Comparison of ENCODE assay signal across 21 cellular contexts in the genomic region with DNA sequence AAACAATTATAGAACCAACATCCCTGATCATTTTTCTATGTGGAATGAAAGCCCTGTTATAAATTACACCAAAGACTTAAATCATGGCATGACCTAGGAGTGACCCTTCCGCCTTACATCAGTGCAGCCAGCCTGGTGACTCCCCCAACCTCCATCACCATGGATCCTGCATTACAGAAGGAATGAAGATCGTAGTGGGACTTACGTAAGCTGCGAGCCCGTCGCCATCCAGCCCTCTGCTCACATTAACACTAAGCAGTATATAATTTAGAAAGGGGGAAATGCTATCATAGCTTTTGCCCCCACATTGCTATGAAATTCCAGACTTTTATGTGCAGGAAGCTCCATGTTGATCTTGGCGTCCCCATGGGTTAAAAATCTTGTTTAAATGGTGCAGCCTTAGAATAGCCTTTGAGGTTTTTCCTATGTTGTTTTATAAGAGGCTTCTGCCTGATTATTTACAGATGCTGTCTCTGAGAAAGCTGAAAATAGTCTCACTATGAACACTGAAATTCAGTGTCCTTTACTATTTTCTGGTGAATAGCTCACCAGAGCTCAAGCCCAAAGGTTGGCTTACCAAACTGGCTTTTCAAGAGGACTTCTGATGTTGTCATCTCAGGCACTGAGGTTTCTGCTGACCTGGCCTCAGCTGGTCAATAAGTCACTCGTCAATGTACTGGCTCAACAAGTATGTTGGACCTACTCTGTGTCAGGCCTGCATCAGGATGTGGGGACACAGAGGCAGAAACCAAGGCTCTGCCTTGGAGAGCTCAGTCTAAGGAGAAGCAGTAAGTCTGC.
DNase-seq lines count a peak whose midpoint lies in the region; ATAC-seq and TF ChIP-seq lines count a peak whose summit lies in the region.
"Had no signal": no experiment of that assay in that cellular context is flagged by ENCODE, and none has a peak within 500 bp of the region (broad histone marks: within the 10 kb centered on the region; RNA-seq: fewer than 3 reads in every experiment).

No MANE protein-coding gene starts in this region.

- CTCF ChIA-PET in activated CD8-positive, alpha-beta T cell treated with anti-CD3 and anti-CD28 coated beads, Interleukin-2, amount 10 ng/mL, durations not matched to agents 7 days and 5 days (lab: Charles Lee): no interaction called here

- peaks cover 7% of the 10 kb centered on the region for H3K27me3 Mint-ChIP-seq in activated CD8-positive, alpha-beta T cell treated with anti-CD3 and anti-CD28 coated beads, Interleukin-2, amount 10 ng/mL, durations not matched to agents 7 days and 5 days (ENCODE audit: low read depth)

- 85 to 86% methylated on average over 8 of the region's 8 CpGs for WGBS in esophagus, 2 donors
- WGBS in aorta, 2 donors: 53 to 64% methylated on average over 8 of the region's 8 CpGs

- no peaks in the 10 kb centered on the region for H3K27me3 ChIP-seq in SJSA1 (replicated peaks)
- no peaks in the 10 kb centered on the region for H3K27me3 ChIP-seq in esophagus (ENCODE audit: control insufficient read depth in 1 of 2, insufficient read depth in 2 of 2, low read length in 2 of 2)
- H3K27me3 ChIP-seq in aorta (ENCODE audit: control insufficient read depth in 1 of 2, insufficient read depth in 2 of 2, low read length in 1 of 2): no peaks in the 10 kb centered on the region
- H3K27me3 ChIP-seq: gastrocnemius medialis, neutrophil, right lobe of liver, tibial artery had no signal

- H3K4me3 ChIP-seq in SJSA1: no peak overlapping the region
- no peak overlapping the region for H3K4me3 ChIP-seq in esophagus (ENCODE audit: low read depth in 1 of 2, low read length in 2 of 2)
- no peak overlapping the region for H3K4me3 ChIP-seq in aorta (ENCODE audit: low read length in 2 of 2)
- H3K4me3 ChIP-seq: gastrocnemius medialis, HAP-1, right lobe of liver, tibial artery had no signal

- H3K36me3 Mint-ChIP-seq in activated CD8-positive, alpha-beta T cell treated with anti-CD3 and anti-CD28 coated beads, Interleukin-2, amount 10 ng/mL, durations not matched to agents 7 days and 5 days (ENCODE audit: low read depth): no peaks in the 10 kb centered on the region

- peaks cover 73% of the 10 kb centered on the region for H3K4me1 ChIP-seq in SJSA1 (replicated peaks)
- H3K4me1 ChIP-seq in esophagus (ENCODE audit: control insufficient read depth in 2 of 2, insufficient read depth in 2 of 2, low read length in 1 of 2): peaks cover 2% of the 10 kb centered on the region in 2 donors
- no peaks in the 10 kb centered on the region for H3K4me1 ChIP-seq in aorta (ENCODE audit: control insufficient read depth in 1 of 2, insufficient read depth in 2 of 2, low read length in 2 of 2)
- H3K4me1 ChIP-seq: gastrocnemius medialis, HAP-1, right lobe of liver had no signal

- peak overlapping the region; percentile 83 for H3K27ac ChIP-seq in SJSA1
- peak overlapping the region; percentile 36 to 71 for H3K27ac ChIP-seq in esophagus (ENCODE audit: low read depth in 2 of 2, low read length in 1 of 2)
- H3K27ac ChIP-seq in aorta (ENCODE audit: low read depth in 1 of 2, low read length in 2 of 2): no peak overlapping the region
- H3K27ac ChIP-seq: gastrocnemius medialis, neutrophil, right lobe of liver, tibial artery had no signal

- no peaks in the 10 kb centered on the region for H3K9me3 ChIP-seq in SJSA1 (replicated peaks)
- no peaks in the 10 kb centered on the region for H3K9me3 ChIP-seq in esophagus (ENCODE audit: control insufficient read depth in 2 of 2, insufficient read depth in 1 of 2, low read depth in 1 of 2, low read length in 1 of 2)
- H3K9me3 ChIP-seq in aorta (ENCODE audit: control insufficient read depth, low read length): no peaks in the 10 kb centered on the region
- H3K9me3 ChIP-seq: gastrocnemius medialis, HAP-1, neutrophil, right lobe of liver, tibial artery had no signal

- H3K36me3 ChIP-seq in SJSA1 (no peaks in the 10 kb centered on the region; the same call in 1 of the 2 replicates), esophagus (ENCODE audit: control insufficient read depth in 2 of 2, insufficient read depth in 2 of 2, low read length in 1 of 2) (no peaks in the 10 kb centered on the region), aorta (ENCODE audit: control insufficient read depth in 1 of 2, insufficient read depth in 2 of 2, low read length in 1 of 2) (no peaks in the 10 kb centered on the region)
- H3K36me3 ChIP-seq: gastrocnemius medialis, HAP-1, neutrophil, right lobe of liver, tibial artery had no signal

- DNase-seq in SJSA1 (ENCODE audit: low read depth in 1 of 2, low spot score in 2 of 2): peak in 1 of 2 experiments; percentile 79
- DNase-seq in omental fat pad (ENCODE audit: low spot score): no peak
- DNase-seq in aorta: no peak
- DNase-seq in activated CD8-positive, alpha-beta T cell treated with anti-CD3 and anti-CD28 coated beads, Interleukin-2, amount 10 ng/mL, durations not matched to agents 7 days and 5 days: no peak
- no peak for DNase-seq in posterior cingulate gyrus
- DNase-seq: activated naive CD4-positive, alpha-beta T cell; activated T-cell treated with anti-CD3 and anti-CD28 coated beads for 4 hours; gastrocnemius medialis; NCI-H146; NCI-H2171 treated with DMSO at 0.1 percent for 48 hours; NCI-H526 treated with DMSO at 0.1 percent for 48 hours; right lobe of liver; Right ventricle myocardium superior; stimulated activated CD4-positive, alpha-beta T cell treated with anti-CD3 and anti-CD28 coated beads, Interleukin-1b, Interleukin-23, amount 100 ng/mL, for 48 hours; stimulated activated naive CD4-positive, alpha-beta T cell treated with Interleukin-2 at 50 U/mL for 16 hours; T-helper 1 cell; tibial artery had no signal

- POLR2A ChIA-PET in activated CD8-positive, alpha-beta T cell treated with anti-CD3 and anti-CD28 coated beads, Interleukin-2, amount 10 ng/mL, durations not matched to agents 7 days and 5 days (lab: Charles Lee): no interaction called here

- peak; percentile 48 for ATAC-seq in omental fat pad (ENCODE audit: low FRiP score)
- ATAC-seq in aorta (ENCODE audit: low FRiP score): peak; percentile 24
- no peak for ATAC-seq in activated CD8-positive, alpha-beta T cell treated with anti-CD3 and anti-CD28 coated beads, Interleukin-2, amount 10 ng/mL, durations not matched to agents 7 days and 5 days
- ATAC-seq in GM18498 (IDR thresholded peaks at IDR 0.05; ENCODE audit: unreplicated experiment): no peak
- ATAC-seq: gastrocnemius medialis, right lobe of liver had no signal

- intact Hi-C loops in aorta (cut with DNase I): no loop called here
- intact Hi-C loops in posterior cingulate gyrus (cut with DNase I): no loop called here

- no peaks in the 10 kb centered on the region for H3K4me1 Mint-ChIP-seq in activated CD8-positive, alpha-beta T cell treated with anti-CD3 and anti-CD28 coated beads, Interleukin-2, amount 10 ng/mL, durations not matched to agents 7 days and 5 days (ENCODE audit: low read depth)

- no peak overlapping the region for H3K27ac Mint-ChIP-seq in activated CD8-positive, alpha-beta T cell treated with anti-CD3 and anti-CD28 coated beads, Interleukin-2, amount 10 ng/mL, durations not matched to agents 7 days and 5 days

- no peaks in the 10 kb centered on the region for H3K9me3 Mint-ChIP-seq in activated CD8-positive, alpha-beta T cell treated with anti-CD3 and anti-CD28 coated beads, Interleukin-2, amount 10 ng/mL, durations not matched to agents 7 days and 5 days (ENCODE audit: insufficient read depth)

- H3K4me3 Mint-ChIP-seq in activated CD8-positive, alpha-beta T cell treated with anti-CD3 and anti-CD28 coated beads, Interleukin-2, amount 10 ng/mL, durations not matched to agents 7 days and 5 days: no peak overlapping the region

- no peak for TF ChIP-seq CTCF in omental fat pad (IDR thresholded peaks at IDR 0.05)

Comparison
In these comparisons a context has a peak if more than half of its experiments do, and no peak if none do; other contexts are left out.
1. H3K27ac ChIP-seq: peak in SJSA1 (single experiment) and esophagus (2 of 2); none in aorta (0 of 2).
2. ATAC-seq: peak in omental fat pad (single experiment) and aorta (single experiment); none in activated CD8-positive, alpha-beta T cell treated with anti-CD3 and anti-CD28 coated beads, Interleukin-2, amount 10 ng/mL, durations not matched to agents 7 days and 5 days (single experiment) and GM18498 (single experiment).